In the genomic region with DNA sequence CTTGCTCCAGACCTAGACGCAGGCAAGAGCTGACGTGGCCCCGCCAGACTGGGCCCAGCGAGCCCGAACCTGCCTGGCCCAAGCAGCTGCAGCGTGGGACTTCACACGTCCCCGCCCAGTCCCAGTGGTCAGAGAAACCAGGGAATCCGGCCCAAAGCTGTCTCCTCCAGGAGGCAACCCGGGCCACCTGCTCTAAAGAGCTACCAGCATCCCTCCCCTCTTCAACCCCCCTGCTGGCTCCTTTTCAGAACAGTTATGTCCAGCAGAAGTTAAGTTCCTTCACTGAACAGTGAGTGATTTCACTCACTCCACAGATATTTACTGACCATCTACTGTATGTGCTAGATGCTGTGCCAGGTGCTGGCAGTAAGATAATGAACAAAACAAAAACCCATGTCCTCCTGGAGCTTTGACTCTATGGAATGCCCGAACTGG, we compare ENCODE assay signal across 10 cellular contexts. TPM values are rescaled to one million over a fixed set of nuclear protein-coding genes. Genes with fewer than 3 reads are reported as not detected.
DNase-seq lines count a peak whose midpoint lies in the region; ATAC-seq and TF ChIP-seq lines count a peak whose summit lies in the region.
"Had no signal": no experiment of that assay in that cellular context is flagged by ENCODE, and none has a peak within 500 bp of the region (broad histone marks: within the 10 kb centered on the region; RNA-seq: fewer than 3 reads in every experiment).

No MANE protein-coding gene starts in this region.

- peaks cover 90% of the 10 kb centered on the region for H3K27me3 Mint-ChIP-seq in H9 (ENCODE audit: low read depth)

- DNase-seq in H9 (peak; percentile 34), iPS-NIHi11 (ENCODE audit: low spot score) (peak; percentile 23), gastrocnemius medialis (no peak), glomerular visceral epithelial cell (ENCODE audit: extremely low spot score) (no peak), NCI-H526 treated with DMSO at 0.1 percent for 48 hours (lab: John Stamatoyannopoulos, UW) (no peak), foreskin melanocyte (no peak)
- DNase-seq: activated CD4-positive, CD25-positive, alpha-beta regulatory T cell treated with anti-CD3 and anti-CD28 coated beads, Interleukin-2, amount 50 U/mL, for 72 hours; Kasumi-1 had no signal

- no peaks in the 10 kb centered on the region for H3K79me2 ChIP-seq in H9 (ENCODE audit: insufficient read depth, low read length)

- H4K8ac ChIP-seq in H9 (replicated peaks; ENCODE audit: insufficient read length, low read depth, low read length) = no peak overlapping the region

- H4K91ac ChIP-seq in H9 (ENCODE audit: insufficient read length, low read depth, low read length) = no peak overlapping the region

- ATAC-seq in gastrocnemius medialis = no peak
- ATAC-seq in HG03378 (IDR thresholded peaks at IDR 0.05; ENCODE audit: unreplicated experiment) = no peak

- WGBS in H9 (ENCODE audit: extremely low coverage, insufficient read length, low lambda C conversion rate) = no CpG with 5 or more reads among the region's 11 CpGs

- no peak overlapping the region for H4K5ac ChIP-seq in H9 (ENCODE audit: insufficient read length, low read depth, low read length)

- no peak overlapping the region for H2BK5ac ChIP-seq in H9 (ENCODE audit: insufficient read length, low read length)

- no peak overlapping the region for H2AFZ ChIP-seq in H9 (ENCODE audit: low read length)

- no peaks in the 10 kb centered on the region; a peak in 1 of 5 replicates for H3K9me3 Mint-ChIP-seq in H9

- peaks cover 43 to 60% of the 10 kb centered on the region in 2 experiments for H3K4me1 Mint-ChIP-seq in H9

- no peak overlapping the region for H3K23ac ChIP-seq in H9 (ENCODE audit: insufficient read length, low read depth, low read length)

- H3K36me3 Mint-ChIP-seq in H9 (ENCODE audit: insufficient read depth in 1 of 3, low read depth in 3 of 3) = no peaks in the 10 kb centered on the region; a peak in 1 of 7 replicates

- H3K27me3 ChIP-seq in H9 (ENCODE audit: insufficient read depth, low read length) = peaks cover 34% of the 10 kb centered on the region; the same call in 1 of the 2 replicates
- H3K27me3 ChIP-seq in gastrocnemius medialis = peaks cover 14 to 43% (median 34%) of the 10 kb centered on the region in 3 donors

- H2BK12ac ChIP-seq in H9 (ENCODE audit: insufficient read length, low read depth, low read length) = no peak overlapping the region

- no peak overlapping the region for H3K56ac ChIP-seq in H9 (ENCODE audit: insufficient read length, low read depth, low read length)

- H3K4me1 ChIP-seq in H9 (ENCODE audit: insufficient read depth, low read length) = no peaks in the 10 kb centered on the region; the same call in 1 of the 2 replicates
- H3K4me1 ChIP-seq in gastrocnemius medialis = peaks cover 1 to 36% of the 10 kb centered on the region in 2 donors

- no peak overlapping the region for H2BK20ac ChIP-seq in H9 (ENCODE audit: low read depth, low read length, poor library complexity, severe bottlenecking)

- TF ChIP-seq POLR2A in gastrocnemius medialis (IDR thresholded peaks at IDR 0.05) = no peak

- H3K4me3 ChIP-seq in gastrocnemius medialis = peak overlapping the region in 1 of 4 donors; percentile 88

- H2BK120ac ChIP-seq in H9 (ENCODE audit: low read depth, low read length, poor library complexity, severe bottlenecking) = no peak overlapping the region

- H3K18ac ChIP-seq in H9 (ENCODE audit: insufficient read length, low read depth, low read length) = no peak overlapping the region

- peaks cover 27% of the 10 kb centered on the region for H3K23me2 ChIP-seq in H9 (ENCODE audit: insufficient read length, low read depth, low read length, poor library complexity, severe bottlenecking)

- H3T11ph ChIP-seq in H9 (ENCODE audit: low read length) = no peak overlapping the region

- no peaks in the 10 kb centered on the region for H3K36me3 ChIP-seq in gastrocnemius medialis

- in situ Hi-C loops in gastrocnemius medialis (cut with MboI; ENCODE audit: low sequenced_read_pairs in 4 of 4) = no loop called here

- intact Hi-C loops in gastrocnemius medialis (cut with DNase I; ENCODE audit: low total_unique reads) = no loop called here

- no peak overlapping the region for H3K14ac ChIP-seq in H9 (ENCODE audit: insufficient read depth, low read length)

- TF ChIP-seq CTCF in H9 (conservative IDR thresholded peaks at IDR 0.05) (no peak), gastrocnemius medialis (IDR thresholded peaks at IDR 0.05 in 4 of 5, conservative IDR thresholded peaks at IDR 0.05 in 1 of 5) (no peak)

- no peak overlapping the region; a peak in 1 of 7 replicates for H3K27ac Mint-ChIP-seq in H9

- H3K79me1 ChIP-seq in H9 (ENCODE audit: insufficient read depth, low read depth, low read length, poor library complexity, severe bottlenecking) = no peaks in the 10 kb centered on the region

- H3K9ac ChIP-seq in H9 (ENCODE audit: extremely low read depth, insufficient read length, low read length) = no peak overlapping the region

- H3K9me3 ChIP-seq in H9 (ENCODE audit: control insufficient read depth, low read depth, low read length) = no peaks in the 10 kb centered on the region
- no peaks in the 10 kb centered on the region for H3K9me3 ChIP-seq in gastrocnemius medialis

- peak overlapping the region; percentile 92 for H3K4me2 ChIP-seq in H9 (ENCODE audit: insufficient read depth, insufficient read length, low read length)

- H3K4ac ChIP-seq in H9 (ENCODE audit: low read depth, low read length) = no peak overlapping the region

- peak overlapping the region; percentile 40 to 75 for H3K4me3 Mint-ChIP-seq in H9

- no peak overlapping the region for H2AK5ac ChIP-seq in H9 (ENCODE audit: insufficient read length, low read length)

- H2BK15ac ChIP-seq in H9 (ENCODE audit: low read depth, low read length) = no peak overlapping the region

- peaks cover 2% of the 10 kb centered on the region for H4K20me1 ChIP-seq in H9 (ENCODE audit: control insufficient read depth, insufficient read depth, insufficient read length)

- H3K27ac ChIP-seq in H9 (ENCODE audit: insufficient read length, low read depth, low read length) (no peak overlapping the region), angular gyrus (ENCODE audit: low read depth, low read length) (peak overlapping the region; percentile 98), gastrocnemius medialis (peak overlapping the region in 3 of 4 donors; percentile 80 to 100 (median 81))

RNA-seq across cellular contexts. Expression of a gene that starts 2.1 kb away (rescaled TPM):
- 1.4 and 1.9 TPM in 2 replicates for total RNA-seq in H9 (2021)
- 10 to 100 TPM; 12.6 to 35.1 (median 14.4) TPM for total RNA-seq in gastrocnemius medialis

RNA-seq across cellular contexts. Expression of a gene that starts 10.1 kb away (rescaled TPM):
- total RNA-seq in H9 (2021) (24.9 and 26.0 TPM in 2 replicates), gastrocnemius medialis (10 to 100 TPM in 1 of 4 donors, 1 to 10 TPM in 3; 3.5 to 11.4 (median 8.2) TPM)

RNA-seq across cellular contexts. Expression of a gene that starts 14.8 kb away (rescaled TPM):
- 47.4 and 48.5 TPM in 2 replicates for total RNA-seq in H9 (2021)
- total RNA-seq in gastrocnemius medialis = 10 to 100 TPM in 3 of 4 donors, 1 to 10 TPM in 1; 7.3 to 69.5 (median 57.9) TPM

RNA-seq across cellular contexts. Expression of a gene that starts 46.9 kb away (rescaled TPM):
- 3.9 and 4.6 TPM in 2 replicates for total RNA-seq in H9 (2021)
- total RNA-seq in gastrocnemius medialis = 1 to 10 TPM in 2 of 4 donors, under 1 TPM in 1, not detected in 1; 0.55 to 1.8 (median 1.6) TPM

RNA-seq across cellular contexts. Expression of a gene that starts 47.6 kb away (rescaled TPM):
- total RNA-seq in H9 (2021) (149 and 152 TPM in 2 replicates), gastrocnemius medialis (100 to 1,000 TPM in 1 of 4 donors, 10 to 100 TPM in 3; 59.6 to 102 (median 91.6) TPM)

Comparison
In these comparisons a context has a peak if more than half of its experiments do, and no peak if none do; other contexts are left out.
1. DNase-seq: peak in H9 (single experiment) and iPS-NIHi11 (single experiment); none in gastrocnemius medialis (0 of 2), glomerular visceral epithelial cell (single experiment), NCI-H526 treated with DMSO at 0.1 percent for 48 hours (single experiment) and foreskin melanocyte (single experiment).